ENCODE assay signal across 17 cellular contexts in the genomic region with DNA sequence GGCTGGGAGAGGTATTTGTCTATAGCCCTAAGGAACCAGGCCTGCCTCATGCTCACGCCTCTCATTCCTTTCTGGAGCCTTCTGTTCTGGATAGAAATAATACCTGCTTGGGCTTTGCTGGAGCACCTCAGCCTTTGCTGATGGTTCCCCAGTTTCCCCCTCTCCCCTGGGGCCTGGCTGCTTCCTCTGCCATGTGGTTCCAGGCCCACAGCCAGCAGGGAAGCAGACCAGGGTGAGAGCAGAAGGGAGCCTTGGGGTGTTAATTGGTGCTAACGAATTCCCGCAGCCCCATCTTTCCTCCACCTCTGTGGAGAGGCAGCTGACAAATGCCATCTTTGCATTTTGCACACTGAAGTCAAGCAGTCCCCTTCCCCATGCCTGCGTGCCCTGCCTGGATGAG. TPM values are rescaled to one million over a fixed set of nuclear protein-coding genes. Genes with fewer than 3 reads are reported as not detected.
"Had no signal": no experiment of that assay in that cellular context is flagged by ENCODE, and none has a peak within 500 bp of the region (broad histone marks: within the 10 kb centered on the region; RNA-seq: fewer than 3 reads in every experiment).

No MANE protein-coding gene starts in this region.

- H3K4me3 ChIP-seq: tibial artery, uterus had no signal

- H3K27me3 ChIP-seq: uterus had no signal

- H3K4me1 Mint-ChIP-seq: stimulated activated naive CD8-positive, alpha-beta T cell treated with anti-CD3 and anti-CD28 coated beads, Interleukin-15, amount 100 ng/mL, for 72 hours had no signal

- H3K27ac ChIP-seq: tibial artery, uterus had no signal

- H3K27ac Mint-ChIP-seq: activated CD4-positive, alpha-beta memory T cell treated with anti-CD3 and anti-CD28 coated beads for 36 hours; activated naive CD4-positive, alpha-beta T cell treated with anti-CD3 and anti-CD28 coated beads, Interleukin-2, amount 10 ng/mL, durations not matched to agents 7 days and 5 days; nephron progenitor cell; stimulated activated naive CD8-positive, alpha-beta T cell treated with anti-CD3 and anti-CD28 coated beads, Interleukin-15, amount 100 ng/mL, for 72 hours had no signal

- H3K36me3 ChIP-seq: tibial artery, uterus had no signal

- H3K4me3 Mint-ChIP-seq: activated CD4-positive, alpha-beta memory T cell treated with anti-CD3 and anti-CD28 coated beads for 36 hours; activated naive CD4-positive, alpha-beta T cell treated with anti-CD3 and anti-CD28 coated beads, Interleukin-2, amount 10 ng/mL, durations not matched to agents 7 days and 5 days; nephron progenitor cell; stimulated activated naive CD8-positive, alpha-beta T cell treated with anti-CD3 and anti-CD28 coated beads, Interleukin-15, amount 100 ng/mL, for 72 hours had no signal

- H3K9me3 ChIP-seq: tibial artery, uterus had no signal

- H3K9me3 Mint-ChIP-seq: activated CD4-positive, alpha-beta memory T cell treated with anti-CD3 and anti-CD28 coated beads for 36 hours; activated naive CD4-positive, alpha-beta T cell treated with anti-CD3 and anti-CD28 coated beads, Interleukin-2, amount 10 ng/mL, durations not matched to agents 7 days and 5 days; nephron progenitor cell; stimulated activated naive CD8-positive, alpha-beta T cell treated with anti-CD3 and anti-CD28 coated beads, Interleukin-15, amount 100 ng/mL, for 72 hours had no signal

- DNase-seq: activated CD4-positive, alpha-beta memory T cell treated with anti-CD3 and anti-CD28 coated beads for 36 hours; activated CD4-positive, alpha-beta T cell treated with anti-CD3 and anti-CD28 coated beads for 48 hours; activated effector memory CD4-positive, alpha-beta T cell treated with anti-CD3 and anti-CD28 coated beads, Interleukin-2, amount 50 U/mL, for 16 hours; activated naive CD4-positive, alpha-beta T cell treated with anti-CD3 and anti-CD28 coated beads, Interleukin-2, amount 10 ng/mL, durations not matched to agents 7 days and 5 days; amygdala; dermis blood vessel endothelial cell; effector CD8-positive, alpha-beta T cell; foreskin melanocyte; hippocampal formation; left ventricle myocardium superior; nephron progenitor cell; occipital lobe; stimulated activated CD4-positive, alpha-beta T cell treated with anti-CD3 and anti-CD28 coated beads, Interleukin-4, amount 100 ng/mL, for 24 hours; stimulated activated naive CD8-positive, alpha-beta T cell treated with anti-CD3 and anti-CD28 coated beads, Interleukin-15, amount 100 ng/mL, for 72 hours; tibial artery had no signal

- H3K4me1 ChIP-seq: tibial artery, uterus had no signal

- H3K36me3 Mint-ChIP-seq: activated CD4-positive, alpha-beta memory T cell treated with anti-CD3 and anti-CD28 coated beads for 36 hours; activated naive CD4-positive, alpha-beta T cell treated with anti-CD3 and anti-CD28 coated beads, Interleukin-2, amount 10 ng/mL, durations not matched to agents 7 days and 5 days had no signal

RNA-seq across cellular contexts. Expression of a gene that starts 13.1 kb away (rescaled TPM):
- total RNA-seq: T-helper 2 cell treated with Interferon-gamma antibody and Interleukin-4, amounts not matched to agents 100 ng/mL and 5 ng/mL, for 36 hours had no signal
